ENCODE assay signal across 8 cellular contexts in genomic region chr3:141797167-141797773, GRCh38. TPM values are rescaled to one million over a fixed set of nuclear protein-coding genes. Genes with fewer than 3 reads are reported as not detected.
DNase-seq lines count a peak whose midpoint lies in the region; ATAC-seq and TF ChIP-seq lines count a peak whose summit lies in the region.

No MANE protein-coding gene starts in this region.

- H3K9me2 ChIP-seq in DOHH2 (replicated peaks; ENCODE audit: control insufficient read depth, low read length) = no peaks in the 10 kb centered on the region

- peak overlapping the region; percentile 56 for H3K27ac ChIP-seq in DOHH2 (ENCODE audit: low read depth, low read length)
- peak overlapping the region; percentile 71 for H3K27ac ChIP-seq in subcutaneous abdominal adipose tissue (ENCODE audit: low read depth, low read length)

- peak; percentile 77 for DNase-seq in activated CD8-positive, alpha-beta memory T cell treated with anti-CD3 and anti-CD28 coated beads for 24 hours
- DNase-seq in erythroblast (lab: John Stamatoyannopoulos, UW) (peak; percentile 48 to 51), mucosa of descending colon (peak; percentile 42 to 65 (median 57)), NCI-H187 (lab: John Stamatoyannopoulos, UW) (no peak)

- H3F3A ChIP-seq in DOHH2 (ENCODE audit: control insufficient read depth, insufficient read depth) = peaks cover 6% of the 10 kb centered on the region; the same call in 1 of the 2 replicates

- H4K20me1 ChIP-seq in DOHH2 (ENCODE audit: control insufficient read depth, insufficient read depth, low read depth, low read length) = no peaks in the 10 kb centered on the region

- no peaks in the 10 kb centered on the region for H3K79me2 ChIP-seq in DOHH2 (ENCODE audit: control insufficient read depth, low read length)

- H3K4me1 ChIP-seq in DOHH2 (ENCODE audit: control insufficient read depth, low read length) = peaks cover 29% of the 10 kb centered on the region
- H3K4me1 ChIP-seq in mucosa of descending colon (ENCODE audit: low read depth) = peaks cover 5% of the 10 kb centered on the region
- H3K4me1 ChIP-seq in subcutaneous abdominal adipose tissue (ENCODE audit: control insufficient read depth in 5 of 5, insufficient read depth in 5 of 5, low read length in 5 of 5) = peaks cover 5 to 45% (median 33%) of the 10 kb centered on the region in 5 donors

- no peaks in the 10 kb centered on the region for H3K27me3 ChIP-seq in DOHH2 (ENCODE audit: control insufficient read depth, low read length)
- H3K27me3 ChIP-seq in subcutaneous abdominal adipose tissue (ENCODE audit: control insufficient read depth in 5 of 5, insufficient read depth in 4 of 5, low read length in 5 of 5) = no peaks in the 10 kb centered on the region

- H3K9ac ChIP-seq in subcutaneous abdominal adipose tissue (ENCODE audit: low read length in 5 of 5) = peak overlapping the region; percentile 65 to 88 (median 77)

- intact Hi-C loops in mucosa of descending colon (cut with DNase I, micrococcal nuclease) = no loop called here

- H3K4me2 ChIP-seq in DOHH2 (ENCODE audit: low read length) = peak overlapping the region; percentile 85

- H3K4me3 ChIP-seq in DOHH2 (ENCODE audit: low read length) (peak overlapping the region; percentile 76), mucosa of descending colon (no peak overlapping the region), subcutaneous abdominal adipose tissue (ENCODE audit: low read depth in 1 of 5, low read length in 5 of 5) (peak overlapping the region; percentile 72 to 80 (median 75))

- ATAC-seq in HG03095 (IDR thresholded peaks at IDR 0.05; ENCODE audit: unreplicated experiment) (peak; percentile 36), mucosa of descending colon (peak; percentile 69), HG03135 (IDR thresholded peaks at IDR 0.05; ENCODE audit: unreplicated experiment) (no peak)

- no peaks in the 10 kb centered on the region for H3K36me3 ChIP-seq in DOHH2 (ENCODE audit: control insufficient read depth, low read length)
- H3K36me3 ChIP-seq in mucosa of descending colon (ENCODE audit: low read depth) = no peaks in the 10 kb centered on the region
- no peaks in the 10 kb centered on the region for H3K36me3 ChIP-seq in subcutaneous abdominal adipose tissue (ENCODE audit: control insufficient read depth in 5 of 5, insufficient read depth in 5 of 5, low read length in 5 of 5)

- TF ChIP-seq CTCF in DOHH2 (IDR thresholded peaks at IDR 0.05; ENCODE audit: low read depth, low read length, poor library complexity, severe bottlenecking) (no peak), mucosa of descending colon (IDR thresholded peaks at IDR 0.05) (no peak)

- H3K9me3 ChIP-seq in DOHH2 (ENCODE audit: control insufficient read depth, insufficient read depth, low read length) (no peaks in the 10 kb centered on the region), mucosa of descending colon (no peaks in the 10 kb centered on the region), subcutaneous abdominal adipose tissue (ENCODE audit: control insufficient read depth in 5 of 5, low read length in 5 of 5) (no peaks in the 10 kb centered on the region)

- TF ChIP-seq POLR2A in erythroblast (IDR thresholded peaks at IDR 0.05; ENCODE audit: low read length) = no peak

RNA-seq across cellular contexts. Expression of gene GRK7, which starts 34.1 kb away (rescaled TPM):
- not detected for total RNA-seq in mucosa of descending colon

RNA-seq across cellular contexts. Expression of gene RNF7, which starts 59.2 kb away (rescaled TPM):
- 100 to 1,000 TPM; 107 to 144 (median 112) TPM for total RNA-seq in mucosa of descending colon

Comparison
In these comparisons a context has a peak if more than half of its experiments do, and no peak if none do; other contexts are left out.
1. DNase-seq: peak in activated CD8-positive, alpha-beta memory T cell treated with anti-CD3 and anti-CD28 coated beads for 24 hours (single experiment), erythroblast (2 of 2) and mucosa of descending colon (3 of 3); none in NCI-H187 (0 of 2).